In the genomic region with DNA sequence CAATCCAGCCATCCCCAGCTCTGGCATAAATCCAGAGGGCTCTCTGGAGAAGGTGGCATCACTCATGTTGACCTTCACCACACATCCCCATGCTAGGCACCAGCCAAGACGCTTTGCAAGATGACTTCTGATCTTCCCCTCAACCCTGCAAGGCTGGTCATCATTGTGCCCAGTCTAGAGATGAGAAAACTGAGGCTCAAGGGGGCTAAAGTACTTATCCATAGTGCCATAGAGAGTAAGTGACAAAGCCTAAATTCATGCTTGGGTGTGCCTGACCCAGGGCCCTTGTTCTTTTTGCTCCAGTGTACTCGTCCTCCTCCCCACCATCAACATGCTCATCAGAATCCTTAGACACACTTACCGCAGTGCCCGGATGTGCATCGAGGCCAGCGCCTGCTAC, we compare ENCODE assay signal across 23 cellular contexts. TPM values are rescaled to one million over a fixed set of nuclear protein-coding genes. Genes with fewer than 3 reads are reported as not detected.
DNase-seq lines count a peak whose midpoint lies in the region; ATAC-seq and TF ChIP-seq lines count a peak whose summit lies in the region.
"Had no signal": no experiment of that assay in that cellular context is flagged by ENCODE, and none has a peak within 500 bp of the region (broad histone marks: within the 10 kb centered on the region; RNA-seq: fewer than 3 reads in every experiment).

No MANE protein-coding gene starts in this region.

- H3K4me1 ChIP-seq in PC-9 (replicated peaks; ENCODE audit: insufficient read depth) = peaks cover 13% of the 10 kb centered on the region
- H3K4me1 ChIP-seq in mesendoderm (ENCODE audit: control insufficient read depth, low read depth, low read length) = peaks cover 5% of the 10 kb centered on the region
- H3K4me1 ChIP-seq: SJCRH30 had no signal

- no peak overlapping the region for H3K18ac ChIP-seq in mesendoderm (ENCODE audit: low read length)

- WGBS in mesendoderm (ENCODE audit: extremely low coverage, insufficient coverage, low lambda C conversion rate) = no CpG with 5 or more reads among the region's 6 CpGs

- H3K36me3 ChIP-seq in PC-9 (ENCODE audit: low read depth) (no peaks in the 10 kb centered on the region), mesendoderm (ENCODE audit: control insufficient read depth, insufficient read depth, low read length) (no peaks in the 10 kb centered on the region)
- H3K36me3 ChIP-seq: MG63, SJCRH30 had no signal

- no peak for TF ChIP-seq CTCF in CD4-positive, alpha-beta T cell (IDR thresholded peaks at IDR 0.05)
- TF ChIP-seq CTCF in PC-9 (conservative IDR thresholded peaks at IDR 0.05) = no peak

- peaks cover 61% of the 10 kb centered on the region for H3K4me1 Mint-ChIP-seq in activated naive CD4-positive, alpha-beta T cell treated with anti-CD3 and anti-CD28 coated beads, Interleukin-2, amount 50 U/mL, for 24 hours
- peaks cover 45% of the 10 kb centered on the region for H3K4me1 Mint-ChIP-seq in CD4-positive, alpha-beta T cell (ENCODE audit: low read depth)
- H3K4me1 Mint-ChIP-seq in effector memory CD8-positive, alpha-beta T cell (ENCODE audit: low read depth in 2 of 2) = peaks cover 14 to 44% of the 10 kb centered on the region in 2 donors
- H3K4me1 Mint-ChIP-seq in stimulated activated effector memory CD8-positive, alpha-beta T cell treated with anti-CD3 and anti-CD28 coated beads, Interleukin-12 subunit alpha, Interleukin-12 subunit beta, amount 100 ng/mL, for 72 hours = peaks cover 60% of the 10 kb centered on the region

- CTCF ChIA-PET in CD4-positive, alpha-beta T cell (lab: Charles Lee) = interaction anchor here (1.7 kb wide), 1 partner anchor 13 kb away, joined by 6 read pairs; no protein-coding TSS in a partner anchor
- CTCF ChIA-PET in PC-9 (lab: Charles Lee) = no interaction called here

- no peaks in the 10 kb centered on the region for H3K27me3 Mint-ChIP-seq in activated naive CD4-positive, alpha-beta T cell treated with anti-CD3 and anti-CD28 coated beads, Interleukin-2, amount 50 U/mL, for 24 hours
- no peaks in the 10 kb centered on the region for H3K27me3 Mint-ChIP-seq in CD4-positive, alpha-beta T cell
- H3K27me3 Mint-ChIP-seq in effector memory CD8-positive, alpha-beta T cell = no peaks in the 10 kb centered on the region

- intact Hi-C loops in CD4-positive, alpha-beta T cell (cut with DNase I, micrococcal nuclease) = no loop called here
- intact Hi-C loops in PC-9 (cut with micrococcal nuclease; ENCODE audit: unreplicated experiment) = no loop called here

- H3K9me2 ChIP-seq in PC-9 (ENCODE audit: insufficient read depth) = no peaks in the 10 kb centered on the region

- POLR2A ChIA-PET in CD4-positive, alpha-beta T cell (lab: Charles Lee) = interaction anchor here (1.5 kb wide), 1 partner anchor 28 kb away, joined by 4 read pairs; no protein-coding TSS in a partner anchor
- POLR2A ChIA-PET in PC-9 (lab: Charles Lee; ENCODE audit: unreplicated experiment) = no interaction called here

- no peak overlapping the region for H3K23ac ChIP-seq in mesendoderm (ENCODE audit: low read length)

- H3F3A ChIP-seq in PC-9 (ENCODE audit: insufficient read depth, low read depth) = no peaks in the 10 kb centered on the region; the same call in 1 of the 2 replicates

- peak overlapping the region; percentile 68 for H3K27ac Mint-ChIP-seq in activated naive CD4-positive, alpha-beta T cell treated with anti-CD3 and anti-CD28 coated beads, Interleukin-2, amount 50 U/mL, for 24 hours
- peak overlapping the region; percentile 69 for H3K27ac Mint-ChIP-seq in CD4-positive, alpha-beta T cell
- H3K27ac Mint-ChIP-seq in effector memory CD8-positive, alpha-beta T cell = peak overlapping the region; percentile 44 to 50
- H3K27ac Mint-ChIP-seq in stimulated activated effector memory CD8-positive, alpha-beta T cell treated with anti-CD3 and anti-CD28 coated beads, Interleukin-12 subunit alpha, Interleukin-12 subunit beta, amount 100 ng/mL, for 72 hours = peak overlapping the region; percentile 96

- no peak overlapping the region for H2AK5ac ChIP-seq in mesendoderm (ENCODE audit: low read length)

- H4K20me1 ChIP-seq in PC-9 (ENCODE audit: insufficient read depth) = no peaks in the 10 kb centered on the region

- no peak overlapping the region for H3K56ac ChIP-seq in mesendoderm (ENCODE audit: low read length)

- no peak overlapping the region for H2AFZ ChIP-seq in PC-9

- no peak overlapping the region for H3K4me3 Mint-ChIP-seq in activated naive CD4-positive, alpha-beta T cell treated with anti-CD3 and anti-CD28 coated beads, Interleukin-2, amount 50 U/mL, for 24 hours
- no peak overlapping the region for H3K4me3 Mint-ChIP-seq in CD4-positive, alpha-beta T cell
- H3K4me3 Mint-ChIP-seq in effector memory CD8-positive, alpha-beta T cell = no peak overlapping the region
- no peak overlapping the region for H3K4me3 Mint-ChIP-seq in stimulated activated effector memory CD8-positive, alpha-beta T cell treated with anti-CD3 and anti-CD28 coated beads, Interleukin-12 subunit alpha, Interleukin-12 subunit beta, amount 100 ng/mL, for 72 hours

- no peak overlapping the region for H3K27ac ChIP-seq in CD4-positive, alpha-beta T cell (ENCODE audit: low read depth, low read length)
- H3K27ac ChIP-seq in PC-9 (no peak overlapping the region), mesendoderm (ENCODE audit: low read depth, low read length) (no peak overlapping the region)
- H3K27ac ChIP-seq: A549, SJCRH30 had no signal

- H3K36me3 Mint-ChIP-seq in activated naive CD4-positive, alpha-beta T cell treated with anti-CD3 and anti-CD28 coated beads, Interleukin-2, amount 50 U/mL, for 24 hours = no peaks in the 10 kb centered on the region
- H3K36me3 Mint-ChIP-seq in CD4-positive, alpha-beta T cell (ENCODE audit: low read depth) = no peaks in the 10 kb centered on the region
- H3K36me3 Mint-ChIP-seq in effector memory CD8-positive, alpha-beta T cell (ENCODE audit: insufficient read depth) = no peaks in the 10 kb centered on the region
- peaks cover 4% of the 10 kb centered on the region for H3K36me3 Mint-ChIP-seq in stimulated activated effector memory CD8-positive, alpha-beta T cell treated with anti-CD3 and anti-CD28 coated beads, Interleukin-12 subunit alpha, Interleukin-12 subunit beta, amount 100 ng/mL, for 72 hours

- no peak overlapping the region for H3K9ac ChIP-seq in mesendoderm (ENCODE audit: low read length)

- no peaks in the 10 kb centered on the region for H3K9me3 Mint-ChIP-seq in activated naive CD4-positive, alpha-beta T cell treated with anti-CD3 and anti-CD28 coated beads, Interleukin-2, amount 50 U/mL, for 24 hours
- H3K9me3 Mint-ChIP-seq in CD4-positive, alpha-beta T cell = no peaks in the 10 kb centered on the region
- H3K9me3 Mint-ChIP-seq in effector memory CD8-positive, alpha-beta T cell = no peaks in the 10 kb centered on the region
- no peaks in the 10 kb centered on the region for H3K9me3 Mint-ChIP-seq in stimulated activated effector memory CD8-positive, alpha-beta T cell treated with anti-CD3 and anti-CD28 coated beads, Interleukin-12 subunit alpha, Interleukin-12 subunit beta, amount 100 ng/mL, for 72 hours

- no TSS peak for BruUV-seq in PC-9 (replicated peaks; lab: Mats Ljungman, UMichigan)

- no peaks in the 10 kb centered on the region for H3K79me1 ChIP-seq in mesendoderm (ENCODE audit: low read length)

- H3K27me3 ChIP-seq in CD4-positive, alpha-beta T cell (ENCODE audit: control insufficient read depth, insufficient read depth, low read length) = no peaks in the 10 kb centered on the region
- H3K27me3 ChIP-seq in PC-9 (ENCODE audit: insufficient read depth, low read depth) (no peaks in the 10 kb centered on the region), mesendoderm (ENCODE audit: insufficient read depth, low read length, poor library complexity) (no peaks in the 10 kb centered on the region)
- H3K27me3 ChIP-seq: MG63, SJCRH30 had no signal

- H3K4me3 ChIP-seq in PC-9 (no peak overlapping the region), mesendoderm (ENCODE audit: low read length) (no peak overlapping the region)
- H3K4me3 ChIP-seq: A549, MG63, SJCRH30 had no signal

- H2BK5ac ChIP-seq in mesendoderm (ENCODE audit: low read length) = no peak overlapping the region

- no peak for DNase-seq in activated naive CD4-positive, alpha-beta T cell (lab: John Stamatoyannopoulos, UW)
- no peak for DNase-seq in CD4-positive, alpha-beta T cell
- DNase-seq in effector memory CD8-positive, alpha-beta T cell = no peak
- DNase-seq in stimulated activated effector memory CD8-positive, alpha-beta T cell treated with anti-CD3 and anti-CD28 coated beads, Interleukin-12 subunit alpha, Interleukin-12 subunit beta, amount 100 ng/mL, for 72 hours (ENCODE audit: low spot score in 2 of 2) = no peak
- DNase-seq in PC-9 = no peak
- no peak for DNase-seq in mesendoderm
- DNase-seq: C1 segment of cervical spinal cord, Calu3, DMS79 treated with DMSO at 0.1 percent for 48 hours, GF-D8, GOT3, HCEC 1CT, KG1, MG63, NCI-H1105 treated with DMSO at 0.1 percent for 48 hours, NCI-H146, NCI-H2029, NCI-H446, NCI-H524 treated with DMSO at 0.1 percent for 48 hours, NCI-H774, SJCRH30 had no signal

- H3K9me3 ChIP-seq in CD4-positive, alpha-beta T cell (ENCODE audit: control insufficient read depth, low read length) = no peaks in the 10 kb centered on the region
- H3K9me3 ChIP-seq in PC-9 (ENCODE audit: insufficient read depth, low read depth) = no peaks in the 10 kb centered on the region
- H3K9me3 ChIP-seq: A549, MG63, SJCRH30 had no signal

- H3K4ac ChIP-seq in mesendoderm (ENCODE audit: low read depth, low read length) = no peak overlapping the region

- no peak overlapping the region for H4K8ac ChIP-seq in mesendoderm (ENCODE audit: low read depth, low read length)

- H4K5ac ChIP-seq in mesendoderm (ENCODE audit: low read length) = no peak overlapping the region

- no peak overlapping the region for H2BK120ac ChIP-seq in mesendoderm (ENCODE audit: low read depth, low read length)

- ATAC-seq in CD4-positive, alpha-beta T cell (ENCODE audit: poor library complexity) = no peak
- no peak for ATAC-seq in effector memory CD8-positive, alpha-beta T cell (replicated peaks)
- no peak for ATAC-seq in stimulated activated effector memory CD8-positive, alpha-beta T cell treated with anti-CD3 and anti-CD28 coated beads, Interleukin-12 subunit alpha, Interleukin-12 subunit beta, amount 100 ng/mL, for 72 hours
- ATAC-seq: A549 had no signal

- H3K4me2 ChIP-seq in PC-9 (no peak overlapping the region), mesendoderm (ENCODE audit: low read length) (no peak overlapping the region)
- H3K4me2 ChIP-seq: A549 had no signal

- H3K79me2 ChIP-seq in PC-9 (ENCODE audit: low read depth) = no peaks in the 10 kb centered on the region
- no peaks in the 10 kb centered on the region for H3K79me2 ChIP-seq in mesendoderm (ENCODE audit: control insufficient read depth, insufficient read depth, low read length)

- H2BK15ac ChIP-seq in mesendoderm (replicated peaks; ENCODE audit: low read depth) = no peak overlapping the region

RNA-seq across cellular contexts. Expression of a gene that starts 1.7 kb away (rescaled TPM):
- under 1 TPM; 0.25 to 0.36 TPM for total RNA-seq in CD4-positive, alpha-beta T cell
- total RNA-seq in PC-9 (2021) = not detected in 2 replicates
- 0.29 TPM for polyA plus RNA-seq in mesendoderm (2013, experiment 1 of 2)
- polyA plus RNA-seq in mesendoderm (2013, experiment 2 of 2) = 0.25 TPM
- total RNA-seq: Calu3, SJCRH30 had no signal
- polyA plus RNA-seq: A549 had no signal

RNA-seq across cellular contexts. Expression of a gene that starts 52.0 kb away (rescaled TPM):
- total RNA-seq in CD4-positive, alpha-beta T cell = 10 to 100 TPM; 86.2 to 91.4 TPM
- 57.7 and 59.3 TPM in 2 replicates for total RNA-seq in PC-9 (2021)
- polyA plus RNA-seq in mesendoderm (2013, experiment 1 of 2) = 0.01 TPM
- polyA plus RNA-seq in mesendoderm (2013, experiment 2 of 2) = 0.07 TPM
